Comparison of ENCODE assay signal across 8 cellular contexts in the genomic region with DNA sequence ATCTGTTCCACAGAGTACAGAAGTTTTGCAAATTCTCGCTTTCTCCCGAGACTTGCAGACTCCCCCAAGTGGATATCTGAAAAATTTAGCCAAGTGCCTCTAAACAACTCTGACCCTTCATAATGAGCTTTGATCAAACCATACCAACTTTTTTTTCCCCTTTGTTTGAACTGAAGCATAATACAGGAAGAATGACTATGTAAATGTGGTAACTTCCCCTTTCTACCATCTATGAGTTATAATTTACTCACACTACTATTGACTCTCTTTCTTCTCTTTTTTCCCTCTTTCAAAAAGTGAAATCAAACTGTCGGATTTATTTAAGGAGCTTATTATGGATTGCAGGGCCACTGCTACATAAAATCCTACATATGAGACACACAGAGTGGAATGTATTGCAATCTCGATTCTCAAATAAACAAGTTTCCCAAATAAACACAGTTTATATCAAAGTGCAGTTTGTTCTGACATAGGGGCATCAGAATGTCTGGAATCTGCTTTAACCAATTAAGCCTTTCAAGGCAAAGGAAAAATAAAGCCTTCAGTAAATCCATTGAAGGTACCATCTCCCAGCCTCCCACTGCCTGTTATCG. TPM values are rescaled to one million over a fixed set of nuclear protein-coding genes. Genes with fewer than 3 reads are reported as not detected.
DNase-seq lines count a peak whose midpoint lies in the region; ATAC-seq, FAIRE-seq and TF ChIP-seq lines count a peak whose summit lies in the region.

No MANE protein-coding gene starts in this region.

- H3K9ac ChIP-seq in keratinocyte (ENCODE audit: control insufficient read depth, extremely low read depth, insufficient read depth, low read length), result no peak overlapping the region

- H3K79me2 ChIP-seq in keratinocyte (ENCODE audit: control insufficient read depth, insufficient read depth, low read length), result no peaks in the 10 kb centered on the region

- H3K36me3 Mint-ChIP-seq in activated B cell treated with CpG ODN at 0.5 μM for 24 hours (ENCODE audit: low read depth) (peaks cover 2% of the 10 kb centered on the region), type B pancreatic cell (no peaks in the 10 kb centered on the region)
- no peaks in the 10 kb centered on the region for H3K36me3 Mint-ChIP-seq in activated CD8-positive, alpha-beta T cell treated with anti-CD3 and anti-CD28 coated beads for 36 hours (ENCODE audit: low read depth)

- no peaks in the 10 kb centered on the region for H3K9me1 ChIP-seq in keratinocyte (ENCODE audit: control insufficient read depth, extremely low read depth, insufficient read depth, low read length)

- H3K4me2 ChIP-seq in keratinocyte (ENCODE audit: control insufficient read depth, extremely low read depth, insufficient read depth, low read depth, low read length), result peak overlapping the region; percentile 82

- H3K27ac Mint-ChIP-seq in activated B cell treated with CpG ODN at 0.5 μM for 24 hours (peak overlapping the region; percentile 80), type B pancreatic cell (peak overlapping the region; percentile 10)
- H3K27ac Mint-ChIP-seq in activated CD8-positive, alpha-beta T cell treated with anti-CD3 and anti-CD28 coated beads for 36 hours, result no peak overlapping the region

- intact Hi-C loops in activated B cell treated with CpG ODN at 0.5 μM for 24 hours (cut with micrococcal nuclease), result loop anchor here (2.0 to 5.0 kb wide), 2 partner anchors 134 to 225 kb away; no protein-coding TSS in a partner anchor
- intact Hi-C loops in activated CD8-positive, alpha-beta T cell treated with anti-CD3 and anti-CD28 coated beads for 36 hours (cut with micrococcal nuclease), result no loop called here

- FAIRE-seq in GM18507 (lab: Jason Lieb, UNC), result peak; percentile 70
- FAIRE-seq in keratinocyte (lab: Jason Lieb, UNC), result no peak

- H3K4me1 Mint-ChIP-seq in activated B cell treated with CpG ODN at 0.5 μM for 24 hours (peaks cover 30% of the 10 kb centered on the region), type B pancreatic cell (ENCODE audit: unreplicated experiment) (peaks cover 17% of the 10 kb centered on the region)
- H3K4me1 Mint-ChIP-seq in activated CD8-positive, alpha-beta T cell treated with anti-CD3 and anti-CD28 coated beads for 36 hours (ENCODE audit: low read depth), result peaks cover 8% of the 10 kb centered on the region

- peak overlapping the region in 2 of 3 experiments; percentile 65 to 70 for H3K4me3 ChIP-seq in keratinocyte (ENCODE audit: control insufficient read depth in 2 of 3, extremely low read depth in 1 of 3, insufficient read depth in 2 of 3, low read depth in 1 of 3, low read length in 3 of 3)

- no peaks in the 10 kb centered on the region for H3K36me3 ChIP-seq in keratinocyte (ENCODE audit: control insufficient read depth in 2 of 2, extremely low read depth in 1 of 2, insufficient read depth in 2 of 2, low read length in 2 of 2)

- H4K20me1 ChIP-seq in keratinocyte (ENCODE audit: control insufficient read depth, extremely low read depth, insufficient read depth, low read length), result no peaks in the 10 kb centered on the region

- ATAC-seq in HG03575 (IDR thresholded peaks at IDR 0.05; ENCODE audit: extremely low read depth, insufficient number of reproducible peaks, low FRiP score, unreplicated experiment) (peak; percentile 32), activated B cell treated with CpG ODN at 0.5 μM for 24 hours (ENCODE audit: low read depth) (peak; percentile 13), GM21447 (IDR thresholded peaks at IDR 0.05; ENCODE audit: unreplicated experiment) (no peak), HG03139 (IDR thresholded peaks at IDR 0.05; ENCODE audit: unreplicated experiment) (no peak)
- no peak for ATAC-seq in activated CD8-positive, alpha-beta T cell treated with anti-CD3 and anti-CD28 coated beads for 36 hours

- peaks cover 6% of the 10 kb centered on the region for H3K4me1 ChIP-seq in keratinocyte (ENCODE audit: control insufficient read depth, extremely low read depth, insufficient read depth, low read length)

- H3K4me3 Mint-ChIP-seq in activated B cell treated with CpG ODN at 0.5 μM for 24 hours (peak overlapping the region; percentile 78), type B pancreatic cell (peak overlapping the region; percentile 88)
- H3K4me3 Mint-ChIP-seq in activated CD8-positive, alpha-beta T cell treated with anti-CD3 and anti-CD28 coated beads for 36 hours, result no peak overlapping the region

- H2AFZ ChIP-seq in keratinocyte (ENCODE audit: control insufficient read depth, low read length), result peak overlapping the region; percentile 75

- H3K27me3 ChIP-seq in keratinocyte (ENCODE audit: control insufficient read depth, extremely low read depth, insufficient read depth, low read length), result peaks cover 24% of the 10 kb centered on the region

- POLR2A ChIA-PET in activated B cell treated with CpG ODN at 0.5 μM for 24 hours (lab: Charles Lee), result interaction anchor here (1.2 kb wide), 1 partner anchor 1889 kb away, joined by 3 read pairs; a partner anchor contains a TSS
- POLR2A ChIA-PET in activated CD8-positive, alpha-beta T cell treated with anti-CD3 and anti-CD28 coated beads for 36 hours (lab: Charles Lee), result no interaction called here

- dilution Hi-C loops in keratinocyte (cut with MboI; ENCODE audit: extremely low pct_ligation_motif_present, low sequenced_read_pairs), result no loop called here

- H3K27ac ChIP-seq in keratinocyte (ENCODE audit: control insufficient read depth, insufficient read depth, low read length), result no peak overlapping the region

- H3K27me3 Mint-ChIP-seq in activated B cell treated with CpG ODN at 0.5 μM for 24 hours (peaks cover 14% of the 10 kb centered on the region), type B pancreatic cell (peaks cover 72% of the 10 kb centered on the region)
- H3K27me3 Mint-ChIP-seq in activated CD8-positive, alpha-beta T cell treated with anti-CD3 and anti-CD28 coated beads for 36 hours, result peaks cover 37% of the 10 kb centered on the region

- no peak for TF ChIP-seq CTCF in activated B cell treated with CpG ODN at 0.5 μM for 24 hours (IDR thresholded peaks at IDR 0.05)
- no peak for TF ChIP-seq CTCF in keratinocyte (optimal IDR thresholded peaks at IDR 0.05 in 1 of 3, IDR thresholded peaks at IDR 0.05 in 1 of 3, conservative IDR thresholded peaks at IDR 0.05 in 1 of 3; ENCODE audit: extremely low read depth in 1 of 3, insufficient read depth in 2 of 3, low read length in 3 of 3)
- no peak for TF ChIP-seq CTCF in type B pancreatic cell (conservative IDR thresholded peaks at IDR 0.05)
- no peak for TF ChIP-seq CTCF in activated CD8-positive, alpha-beta T cell treated with anti-CD3 and anti-CD28 coated beads for 36 hours (IDR thresholded peaks at IDR 0.05)

- no peak for DNase-seq in GM18507 (ENCODE audit: extremely low spot score, insufficient read length, low read depth)
- no peak for DNase-seq in activated B cell treated with CpG ODN at 0.5 μM for 24 hours
- no peak for DNase-seq in keratinocyte (ENCODE audit: low read depth, low spot score)
- no peak for DNase-seq in type B pancreatic cell (ENCODE audit: extremely low spot score, unreplicated experiment)
- DNase-seq in activated CD8-positive, alpha-beta T cell treated with anti-CD3 and anti-CD28 coated beads for 36 hours, result no peak

- no peaks in the 10 kb centered on the region for H3K9me3 ChIP-seq in keratinocyte (ENCODE audit: control insufficient read depth, low read depth, low read length)

- CTCF ChIA-PET in activated B cell treated with CpG ODN at 0.5 μM for 24 hours (lab: Charles Lee), result no interaction called here
- CTCF ChIA-PET in activated CD8-positive, alpha-beta T cell treated with anti-CD3 and anti-CD28 coated beads for 36 hours (lab: Charles Lee), result no interaction called here

- H3K9me3 Mint-ChIP-seq in activated B cell treated with CpG ODN at 0.5 μM for 24 hours (peaks cover 6% of the 10 kb centered on the region), type B pancreatic cell (no peaks in the 10 kb centered on the region)
- H3K9me3 Mint-ChIP-seq in activated CD8-positive, alpha-beta T cell treated with anti-CD3 and anti-CD28 coated beads for 36 hours, result peaks cover 2% of the 10 kb centered on the region

RNA-seq across cellular contexts. Expression of a gene that starts 1.4 kb away (rescaled TPM):
- total RNA-seq in activated B cell treated with CpG ODN at 0.5 μM for 24 hours (1.8 and 2.3 TPM in 2 replicates), type B pancreatic cell (ENCODE audit: low replicate concordance) (0.59 and 2.0 TPM in 2 replicates)
- 0.05 to 0.08 TPM (median 0.06 TPM) in 3 replicates for polyA plus RNA-seq in keratinocyte
- polyA plus RNA-seq in keratinocyte (2011; ENCODE audit: low read depth), result 0.87 TPM
- polyA plus RNA-seq in keratinocyte (2011; cell fraction: cytosol; rRNA removed), result 0.05 and 0.10 TPM in 2 replicates
- 0.09 TPM in 1 of 2 replicates, not detected in the other for polyA plus RNA-seq in keratinocyte (2011; cell fraction: nucleus; rRNA removed)
- 0.02 and 0.13 TPM in 2 replicates for polyA plus RNA-seq in keratinocyte (2012; ENCODE audit: low replicate concordance)
- polyA minus RNA-seq in keratinocyte, result 0.10 to 0.13 TPM in 2 of 3 replicates, not detected in the other
- not detected for polyA minus RNA-seq in keratinocyte (2011; cell fraction: cytosol; rRNA and poly(A)+ RNA removed)
- polyA minus RNA-seq in keratinocyte (2011; cell fraction: nucleus; rRNA and poly(A)+ RNA removed), result 0.11 and 0.23 TPM in 2 replicates
- not detected for total RNA-seq in activated CD8-positive, alpha-beta T cell treated with anti-CD3 and anti-CD28 coated beads for 36 hours

Comparison
In these comparisons a context has a peak if more than half of its experiments do, and no peak if none do; other contexts are left out.
1. ATAC-seq: peak in HG03575 (single experiment) and activated B cell treated with CpG ODN at 0.5 μM for 24 hours (single experiment); none in GM21447 (single experiment), HG03139 (single experiment) and activated CD8-positive, alpha-beta T cell treated with anti-CD3 and anti-CD28 coated beads for 36 hours (single experiment).